Comparison of ENCODE assay signal across 15 cellular contexts in the genomic region with DNA sequence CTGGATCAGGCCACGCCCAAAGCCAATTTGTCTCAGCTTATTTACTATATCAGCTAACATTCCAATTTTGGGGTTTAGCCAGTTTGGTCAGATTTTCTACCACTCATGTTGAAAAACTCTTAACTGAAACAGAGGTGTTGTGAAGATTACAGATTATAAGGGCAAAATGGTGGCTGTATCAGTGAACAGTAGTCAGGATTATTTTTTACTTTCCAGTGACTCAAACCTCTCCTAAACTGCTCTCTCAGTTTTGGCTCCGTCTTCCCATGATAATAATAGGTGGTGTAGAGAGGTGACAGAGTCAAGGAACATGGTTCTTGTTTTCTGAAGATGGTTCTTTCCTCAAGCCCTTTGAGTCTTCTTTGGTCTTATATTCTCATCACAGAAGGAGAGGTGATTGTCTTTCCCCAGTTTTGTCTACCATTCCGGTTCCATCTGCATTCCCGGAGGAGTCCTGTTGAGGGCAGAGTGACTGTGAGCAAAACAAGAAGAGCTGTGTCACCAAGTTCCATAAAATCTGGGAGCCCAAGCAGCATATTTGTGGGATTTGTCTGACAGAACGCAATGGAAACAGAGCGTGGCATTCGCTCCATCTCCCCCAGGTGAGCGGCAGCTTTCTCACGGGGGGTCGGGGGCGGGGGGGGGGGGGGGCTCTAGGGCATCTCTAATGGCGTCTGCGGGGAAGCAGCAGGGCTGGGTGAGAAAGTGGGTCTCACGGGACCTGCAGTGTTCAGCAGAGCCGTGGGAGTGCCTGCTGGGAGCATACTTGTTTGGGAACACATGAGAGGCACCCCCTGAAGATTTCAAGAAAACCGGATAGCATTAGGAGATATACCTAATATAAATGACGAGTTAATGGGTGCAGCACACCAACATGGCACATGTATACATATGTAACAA. TPM values are rescaled to one million over a fixed set of nuclear protein-coding genes. Genes with fewer than 3 reads are reported as not detected.
DNase-seq lines count a peak whose midpoint lies in the region; ATAC-seq and TF ChIP-seq lines count a peak whose summit lies in the region.
"Had no signal": no experiment of that assay in that cellular context is flagged by ENCODE, and none has a peak within 500 bp of the region (broad histone marks: within the 10 kb centered on the region; RNA-seq: fewer than 3 reads in every experiment).

No MANE protein-coding gene starts in this region.

- no peaks in the 10 kb centered on the region for H3K36me3 ChIP-seq in mesenchymal stem cell (ENCODE audit: control insufficient read depth in 1 of 2, insufficient read depth in 2 of 2, low read depth in 1 of 2, low read length in 2 of 2)
- H3K36me3 ChIP-seq: BLaER1 treated with 17β-estradiol and CSF1 and Interleukin-3, amounts not matched to agents 10 nM and 100 nM; lower lobe of right lung; pancreas had no signal

- H2AFZ ChIP-seq in mesenchymal stem cell (ENCODE audit: low read depth, low read length): no peak overlapping the region

- no peak overlapping the region for H3K4ac ChIP-seq in mesenchymal stem cell (ENCODE audit: low read depth in 1 of 2, low read length in 2 of 2)

- no peak overlapping the region for H2BK120ac ChIP-seq in mesenchymal stem cell (ENCODE audit: low read depth, low read length)

- H3K9ac ChIP-seq in mesenchymal stem cell (ENCODE audit: low read length): no peak overlapping the region
- H3K9ac ChIP-seq: BLaER1 treated with 17β-estradiol and CSF1 and Interleukin-3, amounts not matched to agents 10 nM and 100 nM had no signal

- whole genome bisulfite sequencing in mesenchymal stem cell: 70% methylated on average over 14 of the region's 17 CpGs

- H3K79me1 ChIP-seq in mesenchymal stem cell (replicated peaks; ENCODE audit: low read length, poor library complexity, severe bottlenecking): no peaks in the 10 kb centered on the region

- ATAC-seq in GM18498 (IDR thresholded peaks at IDR 0.05; ENCODE audit: unreplicated experiment): peak; percentile 42
- ATAC-seq: lower lobe of right lung had no signal

- TF ChIP-seq CTCF in 22Rv1 (IDR thresholded peaks at IDR 0.05) (peak; percentile 24; the same call in 1 of the 2 replicates), choroid plexus epithelial cell (conservative IDR thresholded peaks at IDR 0.05; ENCODE audit: low read depth, low read length) (peak; percentile 12), coronary artery (IDR thresholded peaks at IDR 0.05) (no peak)

- no peak overlapping the region for H3K23ac ChIP-seq in mesenchymal stem cell (ENCODE audit: low read length in 2 of 2)

- H3K27ac ChIP-seq in 22Rv1: 0 out of 2 replicates have a peak overlapping the region, but pooled peaks have one; percentile 3
- H3K27ac ChIP-seq in coronary artery: no peak overlapping the region
- H3K27ac ChIP-seq in mesenchymal stem cell (ENCODE audit: low read length, poor library complexity, severe bottlenecking): no peak overlapping the region
- H3K27ac ChIP-seq: BLaER1 treated with 17β-estradiol and CSF1 and Interleukin-3, amounts not matched to agents 10 nM and 100 nM; lower lobe of right lung; pancreas had no signal

- H4K91ac ChIP-seq in mesenchymal stem cell (ENCODE audit: low read length): no peak overlapping the region

- no peak overlapping the region for H2BK15ac ChIP-seq in mesenchymal stem cell (ENCODE audit: low read depth, poor library complexity, severe bottlenecking)

- no peak overlapping the region for H4K8ac ChIP-seq in mesenchymal stem cell (ENCODE audit: low read length)

- no peaks in the 10 kb centered on the region for H3K9me3 ChIP-seq in mesenchymal stem cell (ENCODE audit: control insufficient read depth, low read length)
- H3K9me3 ChIP-seq: lower lobe of right lung, pancreas had no signal

- no peak overlapping the region for H3K4me2 ChIP-seq in mesenchymal stem cell (ENCODE audit: low read length, poor library complexity, severe bottlenecking)
- H3K4me2 ChIP-seq: BLaER1 treated with 17β-estradiol and CSF1 and Interleukin-3, amounts not matched to agents 10 nM and 100 nM had no signal

- H3K18ac ChIP-seq in mesenchymal stem cell (ENCODE audit: low read depth in 1 of 2, low read length in 2 of 2): no peak overlapping the region

- H2BK5ac ChIP-seq in mesenchymal stem cell (ENCODE audit: low read depth, low read length, poor library complexity, severe bottlenecking): no peak overlapping the region

- no peaks in the 10 kb centered on the region for H3K4me1 ChIP-seq in mesenchymal stem cell (ENCODE audit: control insufficient read depth, insufficient read depth, low read depth, low read length)
- H3K4me1 ChIP-seq: BLaER1 treated with 17β-estradiol and CSF1 and Interleukin-3, amounts not matched to agents 10 nM and 100 nM; lower lobe of right lung; pancreas had no signal

- H2AK5ac ChIP-seq in mesenchymal stem cell (ENCODE audit: low read length, severe bottlenecking): no peak overlapping the region

- peak; percentile 26 for DNase-seq in M059J (ENCODE audit: low read depth)
- DNase-seq in choroid plexus epithelial cell (ENCODE audit: low read depth): no peak
- DNase-seq in DMS114 treated with DMSO at 0.1 percent for 48 hours (lab: John Stamatoyannopoulos, UW; ENCODE audit: unreplicated experiment): no peak
- DNase-seq in coronary artery (ENCODE audit: low spot score): no peak
- DNase-seq in AG08395 (ENCODE audit: low spot score): no peak
- DNase-seq in mesenchymal stem cell: no peak
- DNase-seq: activated CD4-positive, alpha-beta T cell treated with anti-CD3 and anti-CD28 coated beads for 1 hour; lower lobe of right lung; NCI-H2029; pancreas; SIG-M5; stimulated activated CD4-positive, alpha-beta T cell treated with anti-CD3 and anti-CD28 coated beads, Interleukin-2, amount 100 ng/mL, for 48 hours had no signal

- H2BK12ac ChIP-seq in mesenchymal stem cell (ENCODE audit: low read length in 2 of 2): no peak overlapping the region

- peaks cover 0 to 19% of the 10 kb centered on the region in 2 experiments for H3K27me3 ChIP-seq in mesenchymal stem cell (ENCODE audit: control insufficient read depth in 1 of 2, insufficient read depth in 1 of 2, low read length in 2 of 2)
- H3K27me3 ChIP-seq: BLaER1 treated with 17β-estradiol and CSF1 and Interleukin-3, amounts not matched to agents 10 nM and 100 nM; pancreas had no signal

- no peak overlapping the region for H3K14ac ChIP-seq in mesenchymal stem cell (ENCODE audit: low read length in 2 of 2)

- H3K4me3 ChIP-seq in choroid plexus epithelial cell (ENCODE audit: low read depth, low read length) (no peak overlapping the region), coronary artery (no peak overlapping the region), mesenchymal stem cell (ENCODE audit: insufficient read depth in 1 of 2, low read depth in 1 of 2, low read length in 2 of 2) (no peak overlapping the region)
- H3K4me3 ChIP-seq: BLaER1 treated with 17β-estradiol and CSF1 and Interleukin-3, amounts not matched to agents 10 nM and 100 nM; lower lobe of right lung; pancreas had no signal

RNA-seq across cellular contexts. Expression of a gene that starts 59.1 kb away (rescaled TPM):
- total RNA-seq in M059J (2014; rRNA removed; shearing (Covaris generic)): 0.52 and 3.2 TPM in 2 replicates
- 0.11 TPM for polyA plus RNA-seq in mesenchymal stem cell (2013, experiment 1 of 2)
- 0.05 TPM for polyA plus RNA-seq in mesenchymal stem cell (2013, experiment 2 of 2)
